ENCODE assay signal across 3 cellular contexts in genomic region chr1:242327381-242327780, GRCh38.
TF ChIP-seq lines count a peak whose summit lies in the region.

No MANE protein-coding gene starts in this region.

TF ChIP-seq in IMR-90, 13 proteins besides CTCF, POLR2A, EP300 and RAD21:
- peak; percentile 37; the same call in 1 of the 2 replicates for TF ChIP-seq MAFK (IDR thresholded peaks at IDR 0.05; ENCODE audit: low read depth, low read length)

TF ChIP-seq in K562, 482 proteins besides CTCF, POLR2A, EP300 and RAD21 (continued from another document):
- TF ChIP-seq ZNF316 (IDR thresholded peaks at IDR 0.05) (peak; percentile 58; the same call in 1 of the 2 replicates), MAFG (tag; conservative IDR thresholded peaks at IDR 0.05) (peak; percentile 33; the same call in 1 of the 2 replicates)

TF ChIP-seq in HepG2, 621 proteins besides CTCF, POLR2A, EP300 and RAD21:
- peak; percentile 26 to 68; a peak in 3 of 4 replicates for TF ChIP-seq MAFK (conservative IDR thresholded peaks at IDR 0.05 in 1 of 2, IDR thresholded peaks at IDR 0.05 in 1 of 2; ENCODE audit: low read length in 2 of 2)
- peak; percentile 58; the same call in 1 of the 2 replicates for TF ChIP-seq MAFF (IDR thresholded peaks at IDR 0.05; ENCODE audit: low read depth, low read length)
TF ChIP-seq in HepG2: peak in this region for 2; not testable (repeated sequence) for 619.
